In genomic region chr13:106507560-106508274, GRCh38 we compare ENCODE assay signal across 8 cellular contexts. TPM values are rescaled to one million over a fixed set of nuclear protein-coding genes. Genes with fewer than 3 reads are reported as not detected.
DNase-seq lines count a peak whose midpoint lies in the region; ATAC-seq, FAIRE-seq and TF ChIP-seq lines count a peak whose summit lies in the region.

No MANE protein-coding gene starts in this region.

- H3K4me2 ChIP-seq in astrocyte (ENCODE audit: low read length) = peak overlapping the region; percentile 76

- TF ChIP-seq CTCF in astrocyte (IDR thresholded peaks at IDR 0.05; ENCODE audit: insufficient read depth, low read depth, low read length) = no peak
- TF ChIP-seq CTCF in colonic mucosa (IDR thresholded peaks at IDR 0.05) = no peak

- peak; percentile 95 for FAIRE-seq in astrocyte (lab: Jason Lieb, UNC)

- peak; percentile 93 for ATAC-seq in GM18868 (IDR thresholded peaks at IDR 0.05; ENCODE audit: unreplicated experiment)
- peak; percentile 66 for ATAC-seq in HG03135 (IDR thresholded peaks at IDR 0.05; ENCODE audit: unreplicated experiment)
- ATAC-seq in natural killer cell treated with Interleukin-12 subunit alpha and Interleukin-12 subunit beta and Interleukin-15 and Interleukin-18, amount 100 ng/mL, for 72 hours = peak; percentile 63 to 75
- ATAC-seq in HG02970 (IDR thresholded peaks at IDR 0.05; ENCODE audit: low FRiP score, unreplicated experiment) = no peak
- no peak for ATAC-seq in left ventricle myocardium superior

- H3K27me3 Mint-ChIP-seq in astrocyte (ENCODE audit: low read depth, unreplicated experiment) = no peaks in the 10 kb centered on the region
- H3K27me3 Mint-ChIP-seq in natural killer cell treated with Interleukin-12 subunit alpha and Interleukin-12 subunit beta and Interleukin-15 and Interleukin-18, amount 100 ng/mL, for 72 hours = peaks cover 7 to 15% of the 10 kb centered on the region in 2 donors

- peak overlapping the region; percentile 56 for H3K4me3 Mint-ChIP-seq in astrocyte (ENCODE audit: unreplicated experiment)
- no peak overlapping the region for H3K4me3 Mint-ChIP-seq in natural killer cell treated with Interleukin-12 subunit alpha and Interleukin-12 subunit beta and Interleukin-15 and Interleukin-18, amount 100 ng/mL, for 72 hours

- H3K79me2 ChIP-seq in astrocyte (ENCODE audit: insufficient read depth, low read length) = peaks cover 94% of the 10 kb centered on the region

- H3K27me3 ChIP-seq in astrocyte (ENCODE audit: insufficient read depth, low read length) = no peaks in the 10 kb centered on the region
- H3K27me3 ChIP-seq in colonic mucosa = no peaks in the 10 kb centered on the region

- H3K9me3 ChIP-seq in astrocyte (ENCODE audit: insufficient read depth, low read depth, low read length) = no peaks in the 10 kb centered on the region
- no peaks in the 10 kb centered on the region for H3K9me3 ChIP-seq in colonic mucosa

- H3K36me3 Mint-ChIP-seq in astrocyte (ENCODE audit: low read depth, unreplicated experiment) = peaks cover 10% of the 10 kb centered on the region
- no peaks in the 10 kb centered on the region for H3K36me3 Mint-ChIP-seq in natural killer cell treated with Interleukin-12 subunit alpha and Interleukin-12 subunit beta and Interleukin-15 and Interleukin-18, amount 100 ng/mL, for 72 hours

- peak overlapping the region; percentile 46 for H3K4me3 ChIP-seq in astrocyte (ENCODE audit: insufficient read depth, low read depth, low read length)
- H3K4me3 ChIP-seq in colonic mucosa = no peak overlapping the region

- peaks cover 38% of the 10 kb centered on the region for H3K4me1 Mint-ChIP-seq in astrocyte (ENCODE audit: low read depth, unreplicated experiment)
- peaks cover 0 to 4% of the 10 kb centered on the region in 2 donors for H3K4me1 Mint-ChIP-seq in natural killer cell treated with Interleukin-12 subunit alpha and Interleukin-12 subunit beta and Interleukin-15 and Interleukin-18, amount 100 ng/mL, for 72 hours (ENCODE audit: low read depth in 2 of 2)

- H2AFZ ChIP-seq in astrocyte (ENCODE audit: low read depth, low read length) = no peak overlapping the region

- H3K9ac ChIP-seq in astrocyte (ENCODE audit: low read length) (peak overlapping the region; percentile 72), colonic mucosa (ENCODE audit: low read depth in 2 of 2, low read length in 2 of 2) (no peak overlapping the region)

- intact Hi-C loops in colonic mucosa (cut with DNase I) (no loop called here), left ventricle myocardium superior (cut with micrococcal nuclease) (no loop called here)

- DNase-seq in astrocyte (ENCODE audit: low read depth) = peak; percentile 99
- no peak for DNase-seq in natural killer cell treated with Interleukin-12 subunit alpha and Interleukin-12 subunit beta and Interleukin-15 and Interleukin-18, amount 100 ng/mL, for 72 hours (ENCODE audit: low spot score)
- DNase-seq in colonic mucosa = no peak
- no peak for DNase-seq in T1000 (lab: John Stamatoyannopoulos, UW)
- no peak for DNase-seq in left ventricle myocardium superior

- H3K4me1 ChIP-seq in astrocyte (ENCODE audit: insufficient read depth, low read length) (peaks cover 35% of the 10 kb centered on the region), colonic mucosa (no peaks in the 10 kb centered on the region)

- H3K27ac Mint-ChIP-seq in astrocyte (ENCODE audit: unreplicated experiment) = peak overlapping the region; percentile 96
- H3K27ac Mint-ChIP-seq in natural killer cell treated with Interleukin-12 subunit alpha and Interleukin-12 subunit beta and Interleukin-15 and Interleukin-18, amount 100 ng/mL, for 72 hours = no peak overlapping the region

- H3K27ac ChIP-seq in astrocyte (ENCODE audit: low read depth, low read length) = peak overlapping the region; percentile 96
- H3K27ac ChIP-seq in colonic mucosa = no peak overlapping the region

- peaks cover 7% of the 10 kb centered on the region for H4K20me1 ChIP-seq in astrocyte (ENCODE audit: insufficient read depth, low read length)

- peaks cover 17% of the 10 kb centered on the region for H3K36me3 ChIP-seq in astrocyte (ENCODE audit: insufficient read depth, low read length)
- H3K36me3 ChIP-seq in colonic mucosa = no peaks in the 10 kb centered on the region

- H3K9me3 Mint-ChIP-seq in astrocyte (ENCODE audit: unreplicated experiment) = no peaks in the 10 kb centered on the region
- no peaks in the 10 kb centered on the region for H3K9me3 Mint-ChIP-seq in natural killer cell treated with Interleukin-12 subunit alpha and Interleukin-12 subunit beta and Interleukin-15 and Interleukin-18, amount 100 ng/mL, for 72 hours

RNA-seq across cellular contexts. Expression of gene EFNB2, which starts 27.7 kb away (rescaled TPM):
- total RNA-seq in astrocyte (93.2 and 93.4 TPM in 2 replicates), colonic mucosa (100 to 1,000 TPM in 1 of 2 donors, 10 to 100 TPM in 1; 41.8 to 104 TPM), left ventricle myocardium superior (9.2 TPM)
- total RNA-seq in natural killer cell treated with Interleukin-12 subunit alpha and Interleukin-12 subunit beta and Interleukin-15 and Interleukin-18, amount 100 ng/mL, for 72 hours = under 1 TPM; 0.26 to 0.28 TPM

Comparison
In these comparisons a context has a peak if more than half of its experiments do, and no peak if none do; other contexts are left out.
1. ATAC-seq: peak in GM18868 (single experiment), HG03135 (single experiment) and natural killer cell treated with Interleukin-12 subunit alpha and Interleukin-12 subunit beta and Interleukin-15 and Interleukin-18, amount 100 ng/mL, for 72 hours (2 of 2); none in HG02970 (single experiment) and left ventricle myocardium superior (single experiment).